8 cellular contexts compared by ENCODE assay signal in genomic region chr6:2791124-2792050, GRCh38. TPM values are rescaled to one million over a fixed set of nuclear protein-coding genes. Genes with fewer than 3 reads are reported as not detected.
A peak's percentile ranks its signal among the peaks of the same experiment; 100 is the strongest.
DNase-seq lines count a peak whose midpoint lies in the region; ATAC-seq and TF ChIP-seq lines count a peak whose summit lies in the region.

No MANE protein-coding gene starts in this region.

- H3K4me3 ChIP-seq in fibroblast of the aortic adventitia (ENCODE audit: low read depth, low read length), result no peak overlapping the region
- H3K4me3 ChIP-seq in tibial nerve, result no peak overlapping the region

- H3K4me1 Mint-ChIP-seq in activated T-helper 1 cell treated with anti-CD3 and anti-CD28 coated beads, Interleukin-12 subunit alpha, Interleukin-12 subunit beta, Interleukin-2, Interleukin-4 antibody, amounts not matched to agents 30 ng/mL and 10 ng/mL and 1 ng/mL, durations not matched to agents 14 hours and 24 hours and 36 hours (ENCODE audit: low read depth), result peaks cover 40% of the 10 kb centered on the region
- H3K4me1 Mint-ChIP-seq in natural killer cell treated with Interleukin-12 subunit alpha and Interleukin-12 subunit beta and Interleukin-15 and Interleukin-18, amount 100 ng/mL, for 72 hours (ENCODE audit: low read depth in 2 of 2), result peaks cover 48 to 53% of the 10 kb centered on the region in 2 donors

- H3K27me3 ChIP-seq in tibial nerve, result no peaks in the 10 kb centered on the region

- peaks cover 0 to 20% (median 0%) of the 10 kb centered on the region in 3 donors for H3K36me3 ChIP-seq in tibial nerve

- no peaks in the 10 kb centered on the region for H3K9me3 Mint-ChIP-seq in activated T-helper 1 cell treated with anti-CD3 and anti-CD28 coated beads, Interleukin-12 subunit alpha, Interleukin-12 subunit beta, Interleukin-2, Interleukin-4 antibody, amounts not matched to agents 30 ng/mL and 10 ng/mL and 1 ng/mL, durations not matched to agents 14 hours and 24 hours and 36 hours
- no peaks in the 10 kb centered on the region for H3K9me3 Mint-ChIP-seq in natural killer cell treated with Interleukin-12 subunit alpha and Interleukin-12 subunit beta and Interleukin-15 and Interleukin-18, amount 100 ng/mL, for 72 hours

- DNase-seq in NCI-H1417 (lab: John Stamatoyannopoulos, UW), result peak in 2 of 3 experiments; percentile 41 to 48
- no peak for DNase-seq in NCI-H1417 treated with DMSO at 0.1 percent for 48 hours (lab: John Stamatoyannopoulos, UW)
- DNase-seq in NOMO-1 treated with dmso at 0.1 percent for 144 hours (lab: John Stamatoyannopoulos, UW; ENCODE audit: unreplicated experiment), result peak; percentile 74
- peak; percentile 46 for DNase-seq in activated T-helper 1 cell treated with anti-CD3 and anti-CD28 coated beads, Interleukin-12 subunit alpha, Interleukin-12 subunit beta, Interleukin-2, Interleukin-4 antibody, amounts not matched to agents 30 ng/mL and 10 ng/mL and 1 ng/mL, durations not matched to agents 14 hours and 24 hours and 36 hours (ENCODE audit: low spot score)
- peak; percentile 90 for DNase-seq in fibroblast of the aortic adventitia (ENCODE audit: low read depth)
- peak; percentile 72 for DNase-seq in natural killer cell treated with Interleukin-12 subunit alpha and Interleukin-12 subunit beta and Interleukin-15 and Interleukin-18, amount 100 ng/mL, for 72 hours (ENCODE audit: low spot score)
- peak; percentile 41 to 73 for DNase-seq in tibial nerve (ENCODE audit: low spot score in 2 of 2)

- peak overlapping the region; percentile 88 for H3K27ac Mint-ChIP-seq in activated T-helper 1 cell treated with anti-CD3 and anti-CD28 coated beads, Interleukin-12 subunit alpha, Interleukin-12 subunit beta, Interleukin-2, Interleukin-4 antibody, amounts not matched to agents 30 ng/mL and 10 ng/mL and 1 ng/mL, durations not matched to agents 14 hours and 24 hours and 36 hours
- H3K27ac Mint-ChIP-seq in natural killer cell treated with Interleukin-12 subunit alpha and Interleukin-12 subunit beta and Interleukin-15 and Interleukin-18, amount 100 ng/mL, for 72 hours, result peak overlapping the region; percentile 94 to 95

- peak overlapping the region; percentile 38 to 75 (median 73) for H3K27ac ChIP-seq in tibial nerve

- no peaks in the 10 kb centered on the region for H3K27me3 Mint-ChIP-seq in activated T-helper 1 cell treated with anti-CD3 and anti-CD28 coated beads, Interleukin-12 subunit alpha, Interleukin-12 subunit beta, Interleukin-2, Interleukin-4 antibody, amounts not matched to agents 30 ng/mL and 10 ng/mL and 1 ng/mL, durations not matched to agents 14 hours and 24 hours and 36 hours (ENCODE audit: insufficient read depth)
- H3K27me3 Mint-ChIP-seq in natural killer cell treated with Interleukin-12 subunit alpha and Interleukin-12 subunit beta and Interleukin-15 and Interleukin-18, amount 100 ng/mL, for 72 hours, result no peaks in the 10 kb centered on the region

- peak; percentile 72 for ATAC-seq in HG03159 (IDR thresholded peaks at IDR 0.05; ENCODE audit: unreplicated experiment)
- peak; percentile 57 to 62 for ATAC-seq in natural killer cell treated with Interleukin-12 subunit alpha and Interleukin-12 subunit beta and Interleukin-15 and Interleukin-18, amount 100 ng/mL, for 72 hours

- intact Hi-C loops in activated T-helper 1 cell treated with anti-CD3 and anti-CD28 coated beads, Interleukin-12 subunit alpha, Interleukin-12 subunit beta, Interleukin-2, Interleukin-4 antibody, amounts not matched to agents 30 ng/mL and 10 ng/mL and 1 ng/mL, durations not matched to agents 14 hours and 24 hours and 36 hours (cut with micrococcal nuclease), result loop anchor here (1.0 kb wide), 10 partner anchors 9 to 266 kb away; partner anchors contain the start of gene SERPINB1

- peak overlapping the region; percentile 21 for H3K4me3 Mint-ChIP-seq in activated T-helper 1 cell treated with anti-CD3 and anti-CD28 coated beads, Interleukin-12 subunit alpha, Interleukin-12 subunit beta, Interleukin-2, Interleukin-4 antibody, amounts not matched to agents 30 ng/mL and 10 ng/mL and 1 ng/mL, durations not matched to agents 14 hours and 24 hours and 36 hours
- H3K4me3 Mint-ChIP-seq in natural killer cell treated with Interleukin-12 subunit alpha and Interleukin-12 subunit beta and Interleukin-15 and Interleukin-18, amount 100 ng/mL, for 72 hours, result peak overlapping the region; percentile 83

- peaks cover 0 to 35% (median 13%) of the 10 kb centered on the region in 4 donors for H3K4me1 ChIP-seq in tibial nerve

- no peak for TF ChIP-seq EP300 in tibial nerve (IDR thresholded peaks at IDR 0.05)

- WGBS in tibial nerve, 2 donors, result 39 to 40% methylated on average over 12 of the region's 12 CpGs

- H3K9me3 ChIP-seq in tibial nerve, result no peaks in the 10 kb centered on the region

- H3K36me3 Mint-ChIP-seq in activated T-helper 1 cell treated with anti-CD3 and anti-CD28 coated beads, Interleukin-12 subunit alpha, Interleukin-12 subunit beta, Interleukin-2, Interleukin-4 antibody, amounts not matched to agents 30 ng/mL and 10 ng/mL and 1 ng/mL, durations not matched to agents 14 hours and 24 hours and 36 hours (ENCODE audit: low read depth), result peaks cover 11% of the 10 kb centered on the region
- H3K36me3 Mint-ChIP-seq in natural killer cell treated with Interleukin-12 subunit alpha and Interleukin-12 subunit beta and Interleukin-15 and Interleukin-18, amount 100 ng/mL, for 72 hours, result no peaks in the 10 kb centered on the region

- TF ChIP-seq POLR2A in tibial nerve (IDR thresholded peaks at IDR 0.05), result no peak

- TF ChIP-seq CTCF in fibroblast of the aortic adventitia (IDR thresholded peaks at IDR 0.05; ENCODE audit: insufficient read depth, low read length) (peak; percentile 85), tibial nerve (IDR thresholded peaks at IDR 0.05) (peak; percentile 59 to 85 (median 74))

RNA-seq across cellular contexts. Expression of gene WRNIP1, which starts 26.2 kb away (rescaled TPM):
- total RNA-seq in activated T-helper 1 cell treated with anti-CD3 and anti-CD28 coated beads, Interleukin-12 subunit alpha, Interleukin-12 subunit beta, Interleukin-2, Interleukin-4 antibody, amounts not matched to agents 30 ng/mL and 10 ng/mL and 1 ng/mL, durations not matched to agents 14 hours and 24 hours and 36 hours, result 47.5 and 51.3 TPM in 2 replicates
- total RNA-seq in fibroblast of the aortic adventitia (ENCODE audit: low replicate concordance), result 25.8 and 29.4 TPM in 2 replicates
- 10 to 100 TPM; 54.5 to 57.8 TPM for total RNA-seq in natural killer cell treated with Interleukin-12 subunit alpha and Interleukin-12 subunit beta and Interleukin-15 and Interleukin-18, amount 100 ng/mL, for 72 hours
- 10 to 100 TPM; 62.6 to 89.4 (median 76.2) TPM for total RNA-seq in tibial nerve

RNA-seq across cellular contexts. Expression of gene MYLK4, which starts 40.7 kb away (rescaled TPM):
- total RNA-seq in activated T-helper 1 cell treated with anti-CD3 and anti-CD28 coated beads, Interleukin-12 subunit alpha, Interleukin-12 subunit beta, Interleukin-2, Interleukin-4 antibody, amounts not matched to agents 30 ng/mL and 10 ng/mL and 1 ng/mL, durations not matched to agents 14 hours and 24 hours and 36 hours, result 0.10 TPM in 2 replicates
- total RNA-seq in fibroblast of the aortic adventitia (ENCODE audit: low replicate concordance) (0.72 and 0.98 TPM in 2 replicates), tibial nerve (under 1 TPM; 0.42 to 0.98 (median 0.52) TPM)
- under 1 TPM; 0.24 to 0.33 TPM for total RNA-seq in natural killer cell treated with Interleukin-12 subunit alpha and Interleukin-12 subunit beta and Interleukin-15 and Interleukin-18, amount 100 ng/mL, for 72 hours

RNA-seq across cellular contexts. Expression of gene SERPINB1, which starts 50.3 kb away (rescaled TPM):
- 79.5 and 80.1 TPM in 2 replicates for total RNA-seq in activated T-helper 1 cell treated with anti-CD3 and anti-CD28 coated beads, Interleukin-12 subunit alpha, Interleukin-12 subunit beta, Interleukin-2, Interleukin-4 antibody, amounts not matched to agents 30 ng/mL and 10 ng/mL and 1 ng/mL, durations not matched to agents 14 hours and 24 hours and 36 hours
- total RNA-seq in fibroblast of the aortic adventitia (ENCODE audit: low replicate concordance), result 8.6 and 22.1 TPM in 2 replicates
- total RNA-seq in natural killer cell treated with Interleukin-12 subunit alpha and Interleukin-12 subunit beta and Interleukin-15 and Interleukin-18, amount 100 ng/mL, for 72 hours, result 100 to 1,000 TPM; 103 to 275 TPM
- total RNA-seq in tibial nerve, result 10 to 100 TPM; 21.3 to 29.0 (median 23.1) TPM
